13 cellular contexts compared by ENCODE assay signal in the genomic region with DNA sequence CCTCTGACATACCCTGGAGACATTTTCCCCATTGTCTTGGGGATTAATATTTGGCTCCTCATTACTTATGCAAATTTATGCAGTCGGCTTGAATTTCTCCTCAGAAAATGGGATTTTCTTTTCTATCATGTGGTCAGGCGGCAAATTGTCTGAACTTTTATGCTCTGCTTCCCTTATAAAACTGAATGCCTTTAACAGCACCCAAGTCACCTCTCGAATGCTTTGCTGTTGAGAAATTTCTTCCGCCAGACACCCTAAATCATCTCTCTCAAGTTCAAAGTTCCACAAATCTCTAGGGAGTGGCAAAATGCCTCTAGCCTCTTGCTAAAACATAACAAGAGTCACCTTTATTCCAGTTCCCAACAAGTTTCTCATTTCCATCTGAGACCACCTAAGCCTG. TPM values are rescaled to one million over a fixed set of nuclear protein-coding genes. Genes with fewer than 3 reads are reported as not detected.
"Had no signal": no experiment of that assay in that cellular context is flagged by ENCODE, and none has a peak within 500 bp of the region (broad histone marks: within the 10 kb centered on the region; RNA-seq: fewer than 3 reads in every experiment).

No MANE protein-coding gene starts in this region.

RNA-seq across cellular contexts. Expression of a gene that starts 27.9 kb away (rescaled TPM):
- total RNA-seq: activated B cell treated with CpG ODN at 0.5 μM for 24 hours; activated CD4-positive, alpha-beta T cell treated with anti-CD3 and anti-CD28 coated beads, Interleukin-2, amount 10 ng/mL, durations not matched to agents 24 days and 14 days; activated CD4-positive, alpha-beta T cell treated with anti-CD3 and anti-CD28 coated beads, Interleukin-2, amount 10 ng/mL, durations not matched to agents 7 days and 5 days; activated CD8-positive, alpha-beta memory T cell treated with anti-CD3 and anti-CD28 coated beads for 36 hours; activated CD8-positive, alpha-beta memory T cell treated with anti-CD3 and anti-CD28 coated beads, Interleukin-2, amount 10 ng/mL, durations not matched to agents 7 days and 5 days; activated CD8-positive, alpha-beta T cell treated with anti-CD3 and anti-CD28 coated beads for 36 hours; activated CD8-positive, alpha-beta T cell treated with anti-CD3 and anti-CD28 coated beads, Interleukin-2, amount 10 ng/mL, durations not matched to agents 7 days and 5 days; T-helper 2 cell treated with Interferon-gamma antibody and Interleukin-4, amounts not matched to agents 100 ng/mL and 5 ng/mL, for 36 hours had no signal

RNA-seq across cellular contexts. Expression of a gene that starts 53.3 kb away (rescaled TPM):
- total RNA-seq: activated B cell treated with CpG ODN at 0.5 μM for 24 hours; activated CD4-positive, alpha-beta memory T cell treated with anti-CD3 and anti-CD28 coated beads for 36 hours; activated CD4-positive, alpha-beta memory T cell treated with anti-CD3 and anti-CD28 coated beads, Interleukin-2, amount 10 ng/mL, durations not matched to agents 7 days and 5 days; activated CD4-positive, alpha-beta T cell treated with anti-CD3 and anti-CD28 coated beads for 36 hours; activated CD4-positive, alpha-beta T cell treated with anti-CD3 and anti-CD28 coated beads, Interleukin-2, amount 10 ng/mL, durations not matched to agents 24 days and 14 days; activated CD4-positive, alpha-beta T cell treated with anti-CD3 and anti-CD28 coated beads, Interleukin-2, amount 10 ng/mL, durations not matched to agents 7 days and 5 days; activated CD8-positive, alpha-beta memory T cell treated with anti-CD3 and anti-CD28 coated beads for 36 hours; activated CD8-positive, alpha-beta memory T cell treated with anti-CD3 and anti-CD28 coated beads, Interleukin-2, amount 10 ng/mL, durations not matched to agents 7 days and 5 days; activated CD8-positive, alpha-beta T cell treated with anti-CD3 and anti-CD28 coated beads for 36 hours; activated CD8-positive, alpha-beta T cell treated with anti-CD3 and anti-CD28 coated beads, Interleukin-2, amount 10 ng/mL, durations not matched to agents 7 days and 5 days; T-helper 1 cell treated with Interleukin-12 subunit alpha and Interleukin-12 subunit beta and Interleukin-4 antibody, amounts not matched to agents 30 ng/mL and 1 ng/mL, for 36 hours; T-helper 17 cell; T-helper 2 cell treated with Interferon-gamma antibody and Interleukin-4, amounts not matched to agents 100 ng/mL and 5 ng/mL, for 36 hours had no signal
